In genomic region chr18:13612111-13612997, GRCh38 we compare ENCODE assay signal across 8 cellular contexts.
DNase-seq lines count a peak whose midpoint lies in the region; ATAC-seq, FAIRE-seq and TF ChIP-seq lines count a peak whose summit lies in the region.

No MANE protein-coding gene starts in this region.

- no peak overlapping the region for H3K27ac Mint-ChIP-seq in nephron

- intact Hi-C loops in A673 (cut with micrococcal nuclease; ENCODE audit: unreplicated experiment): no loop called here

- ATAC-seq in HG03439 (IDR thresholded peaks at IDR 0.05; ENCODE audit: unreplicated experiment): peak; percentile 55

- no peaks in the 10 kb centered on the region for H3K36me3 Mint-ChIP-seq in nephron (ENCODE audit: low read depth)

- peak overlapping the region; percentile 47 to 54 (median 52) for H3K4me3 Mint-ChIP-seq in nephron

- H3K4me1 ChIP-seq in A673 (ENCODE audit: insufficient read depth, low read length, poor library complexity, severe bottlenecking) (peaks cover 33% of the 10 kb centered on the region), subcutaneous abdominal adipose tissue (ENCODE audit: control insufficient read depth in 5 of 5, insufficient read depth in 5 of 5, low read length in 5 of 5) (peaks cover 6 to 42% (median 26%) of the 10 kb centered on the region in 5 donors)

- no peaks in the 10 kb centered on the region for H3K9me3 Mint-ChIP-seq in nephron

- CTCF ChIA-PET in A673 (lab: Charles Lee): interaction anchor here (1.6 kb wide), 1 partner anchor 396 kb away, joined by 6 read pairs; no protein-coding TSS in a partner anchor

- no peak overlapping the region for H3K27ac ChIP-seq in A673 (ENCODE audit: low read depth, low read length, poor library complexity, severe bottlenecking)
- H3K27ac ChIP-seq in cingulate gyrus (ENCODE audit: low read depth, low read length): peak overlapping the region; percentile 97
- H3K27ac ChIP-seq in subcutaneous abdominal adipose tissue (ENCODE audit: low read depth, low read length): no peak overlapping the region

- H3K9me3 ChIP-seq in A673 (ENCODE audit: low read depth, low read length, poor library complexity, severe bottlenecking) (no peaks in the 10 kb centered on the region), subcutaneous abdominal adipose tissue (ENCODE audit: control insufficient read depth in 5 of 5, low read length in 5 of 5) (no peaks in the 10 kb centered on the region)

- TF ChIP-seq CTCF in A673 (conservative IDR thresholded peaks at IDR 0.05; ENCODE audit: low read depth, low read length): no peak
- no peak for TF ChIP-seq CTCF in nephron (IDR thresholded peaks at IDR 0.05; ENCODE audit: unreplicated experiment in 3 of 3)

- H3K4me1 Mint-ChIP-seq in nephron: peaks cover 33% of the 10 kb centered on the region

- POLR2A ChIA-PET in A673 (lab: Charles Lee; ENCODE audit: low non-redundant PET): interaction anchor here (0.7 kb wide), 1 partner anchor 1094 kb away, joined by 9 read pairs; no protein-coding TSS in a partner anchor

- FAIRE-seq in GM19239 (lab: Jason Lieb, UNC): peak; percentile 98

- H3K4me3 ChIP-seq in A673 (ENCODE audit: low read depth, low read length, poor library complexity, severe bottlenecking): peak overlapping the region; percentile 33
- H3K4me3 ChIP-seq in subcutaneous abdominal adipose tissue (ENCODE audit: low read depth in 1 of 5, low read length in 5 of 5): peak overlapping the region; percentile 32 to 67 (median 61)

- H3K27me3 ChIP-seq in A673 (replicated peaks; ENCODE audit: insufficient read depth, low read depth, low read length, poor library complexity) (peaks cover 24% of the 10 kb centered on the region), subcutaneous abdominal adipose tissue (ENCODE audit: control insufficient read depth in 5 of 5, insufficient read depth in 4 of 5, low read length in 5 of 5) (no peaks in the 10 kb centered on the region)

- H3K36me3 ChIP-seq in A673 (ENCODE audit: insufficient read depth, low read length, poor library complexity, severe bottlenecking) (no peaks in the 10 kb centered on the region), subcutaneous abdominal adipose tissue (ENCODE audit: control insufficient read depth in 5 of 5, insufficient read depth in 5 of 5, low read length in 5 of 5) (no peaks in the 10 kb centered on the region)

- BruUV-seq in A673 (replicated peaks; lab: Mats Ljungman, UMichigan): no TSS peak

- no peak for DNase-seq in A673 (ENCODE audit: low spot score)
- DNase-seq in GM19239 (ENCODE audit: insufficient read length, low spot score): peak; percentile 46
- DNase-seq in activated CD4-positive, CD25-positive, alpha-beta regulatory T cell treated with anti-CD3 and anti-CD28 coated beads, Interleukin-2, amount 50 U/mL, for 16 hours (ENCODE audit: low read depth, low spot score): peak; percentile 42
- no peak for DNase-seq in HCEC 1CT

- peak overlapping the region in 2 of 5 donors; percentile 5 to 15 for H3K9ac ChIP-seq in subcutaneous abdominal adipose tissue (ENCODE audit: low read length in 5 of 5)

- peaks cover 62% of the 10 kb centered on the region for H3K27me3 Mint-ChIP-seq in nephron (ENCODE audit: low read depth)

Comparison
In these comparisons a context has a peak if more than half of its experiments do, and no peak if none do; other contexts are left out.
1. DNase-seq: peak in GM19239 (single experiment) and activated CD4-positive, CD25-positive, alpha-beta regulatory T cell treated with anti-CD3 and anti-CD28 coated beads, Interleukin-2, amount 50 U/mL, for 16 hours (single experiment); none in A673 (single experiment) and HCEC 1CT (single experiment).